In the genomic region with DNA sequence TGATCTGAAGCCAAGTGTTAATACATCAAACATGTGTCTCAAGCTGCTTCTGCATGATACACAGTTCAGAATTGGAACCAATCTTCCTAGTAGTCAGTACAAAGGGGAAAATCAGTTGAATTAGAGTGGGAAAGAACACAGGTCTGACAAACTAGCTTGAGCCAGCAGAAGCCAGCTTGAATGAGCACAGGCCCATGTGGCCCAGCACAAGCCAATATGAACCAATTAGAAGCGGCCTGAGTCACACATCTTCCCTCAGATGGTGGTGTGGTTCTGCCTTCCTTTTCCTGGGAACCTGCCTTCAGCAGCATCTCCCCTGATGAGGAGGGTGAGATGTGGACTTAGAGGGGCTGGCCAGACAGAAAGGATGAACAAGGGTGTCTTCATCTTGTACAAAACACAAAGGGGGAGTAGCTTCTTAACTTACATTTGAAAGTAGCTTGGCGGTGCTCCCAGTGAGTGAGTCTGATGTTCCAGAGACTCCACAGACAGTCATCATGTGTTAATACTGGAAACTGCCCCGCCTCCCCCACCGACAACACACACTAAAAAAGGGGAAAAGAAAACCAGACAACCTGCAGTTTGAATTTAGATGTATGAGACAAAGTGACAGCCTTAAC, we compare ENCODE assay signal across 12 cellular contexts.
DNase-seq lines count a peak whose midpoint lies in the region; ATAC-seq and TF ChIP-seq lines count a peak whose summit lies in the region.
"Had no signal": no experiment of that assay in that cellular context is flagged by ENCODE, and none has a peak within 500 bp of the region (broad histone marks: within the 10 kb centered on the region; RNA-seq: fewer than 3 reads in every experiment).

No MANE protein-coding gene starts in this region.

- no peaks in the 10 kb centered on the region for H3K36me3 ChIP-seq in kidney epithelial cell (ENCODE audit: control insufficient read depth, insufficient read depth, low read length)
- H3K36me3 ChIP-seq: right lobe of liver, upper lobe of right lung had no signal

- TF ChIP-seq CTCF in astrocyte of the cerebellum (IDR thresholded peaks at IDR 0.05; ENCODE audit: low read depth, low read length, missing control alignments): no peak
- no peak for TF ChIP-seq CTCF in kidney epithelial cell (IDR thresholded peaks at IDR 0.05; ENCODE audit: insufficient read depth, low read length, poor library complexity, severe bottlenecking)

- no peaks in the 10 kb centered on the region for H3K27me3 ChIP-seq in kidney epithelial cell (ENCODE audit: control insufficient read depth, insufficient read depth, low read length)
- H3K27me3 ChIP-seq: upper lobe of right lung had no signal

- ATAC-seq in GM21825 (IDR thresholded peaks at IDR 0.05; ENCODE audit: unreplicated experiment): no peak
- ATAC-seq: right lobe of liver, upper lobe of right lung had no signal

- peak; percentile 46 for DNase-seq in ACHN
- DNase-seq in HT1080 (ENCODE audit: low read depth): peak; percentile 82
- peak; percentile 6 for DNase-seq in astrocyte of the cerebellum (ENCODE audit: low read depth)
- peak; percentile 12 for DNase-seq in kidney epithelial cell (ENCODE audit: low read depth)
- DNase-seq in cerebellar cortex (ENCODE audit: low spot score): no peak
- no peak for DNase-seq in activated CD4-positive, alpha-beta T cell treated with anti-CD3 and anti-CD28 coated beads for 48 hours
- DNase-seq in effector CD4-positive, alpha-beta T cell: no peak
- DNase-seq: activated naive CD8-positive, alpha-beta T cell treated with anti-CD3 and anti-CD28 coated beads, Interleukin-2, amount 10 ng/mL, durations not matched to agents 7 days and 5 days; NCI-H1105; right lobe of liver; upper lobe of right lung had no signal

- in situ Hi-C loops in ACHN (cut with HindIII; ENCODE audit: low pct_ligation_motif_present, low pct_unique_long_range_greater_than_20kb, low sequenced_read_pairs): no loop called here
- in situ Hi-C loops in astrocyte of the cerebellum (cut with HindIII; ENCODE audit: low sequenced_read_pairs): no loop called here

- no peak overlapping the region for H3K4me3 ChIP-seq in astrocyte of the cerebellum (ENCODE audit: low read depth, low read length)
- no peak overlapping the region for H3K4me3 ChIP-seq in kidney epithelial cell (ENCODE audit: low read depth, low read length)
- H3K4me3 ChIP-seq: right lobe of liver, upper lobe of right lung had no signal

Comparison
In these comparisons a context has a peak if more than half of its experiments do, and no peak if none do; other contexts are left out.
1. DNase-seq: peak in ACHN (single experiment), HT1080 (single experiment), astrocyte of the cerebellum (single experiment) and kidney epithelial cell (single experiment); none in cerebellar cortex (single experiment), activated CD4-positive, alpha-beta T cell treated with anti-CD3 and anti-CD28 coated beads for 48 hours (single experiment) and effector CD4-positive, alpha-beta T cell (single experiment).